22 cellular contexts compared by ENCODE assay signal in the genomic region with DNA sequence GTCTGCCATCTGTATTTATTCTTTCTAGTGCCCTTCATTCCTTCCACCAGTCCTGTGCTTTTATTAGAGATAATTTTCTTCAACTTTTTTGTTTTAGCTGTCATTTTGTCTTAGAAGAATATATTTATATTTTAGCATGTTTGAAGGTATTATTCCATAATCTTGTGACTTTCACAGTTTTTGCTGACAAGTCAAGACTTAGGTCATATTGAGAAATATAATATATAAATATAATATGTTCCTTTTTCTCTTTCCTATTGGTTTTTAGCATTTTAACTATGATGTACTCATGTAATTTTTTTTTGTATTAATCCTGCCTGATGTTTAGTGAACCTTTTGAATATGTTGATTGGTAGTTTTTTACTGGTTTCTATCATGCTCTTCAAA. TPM values are rescaled to one million over a fixed set of nuclear protein-coding genes. Genes with fewer than 3 reads are reported as not detected.
DNase-seq lines count a peak whose midpoint lies in the region; ATAC-seq, FAIRE-seq and TF ChIP-seq lines count a peak whose summit lies in the region.
"Had no signal": no experiment of that assay in that cellular context is flagged by ENCODE, and none has a peak within 500 bp of the region (broad histone marks: within the 10 kb centered on the region; RNA-seq: fewer than 3 reads in every experiment).

No MANE protein-coding gene starts in this region.

- H3K27me3 ChIP-seq in CD8-positive, alpha-beta T cell (ENCODE audit: insufficient read depth, low read length) = no peaks in the 10 kb centered on the region
- H3K27me3 ChIP-seq in K562 (ENCODE audit: control insufficient read depth in 2 of 2, insufficient read depth in 2 of 2, low read length in 2 of 2) = no peaks in the 10 kb centered on the region
- H3K27me3 ChIP-seq in colonic mucosa = no peaks in the 10 kb centered on the region
- H3K27me3 ChIP-seq: BLaER1 had no signal

- peaks cover 23% of the 10 kb centered on the region for H3K36me3 ChIP-seq in CD8-positive, alpha-beta T cell (ENCODE audit: insufficient read depth, low read length)
- H3K36me3 ChIP-seq in K562 (ENCODE audit: control insufficient read depth, insufficient read depth, low read length) (peaks cover 6% of the 10 kb centered on the region; the same call in 1 of the 3 replicates), colonic mucosa (no peaks in the 10 kb centered on the region)
- H3K36me3 ChIP-seq: BLaER1 had no signal

- no TSS peak for BruUV-seq in K562 (replicated peaks; lab: Mats Ljungman, UMichigan)

- POLR2A ChIA-PET in CD8-positive, alpha-beta T cell (lab: Charles Lee) = interaction anchor here (1.0 kb wide), 1 partner anchor 191 kb away, joined by 3 read pairs; no protein-coding TSS in a partner anchor
- POLR2A ChIA-PET in K562 (lab: Yijun Ruan, JAX) = no interaction called here

- no peak for DNase-seq in activated naive CD4-positive, alpha-beta T cell treated with anti-CD3 and anti-CD28 coated beads, Interleukin-2, amount 10 ng/mL, durations not matched to agents 7 days and 5 days
- no peak for DNase-seq in CD8-positive, alpha-beta T cell
- DNase-seq in K562 (ENCODE audit: extremely low read depth in 1 of 4, low spot score in 3 of 4) (no peak), colonic mucosa (no peak), NCI-H1105 treated with DMSO at 0.1 percent for 48 hours (lab: John Stamatoyannopoulos, UW) (no peak)
- DNase-seq: CD4-positive, CD25-positive, alpha-beta regulatory T cell; CD8-positive, alpha-beta memory T cell; DMS 273 treated with DMSO at 0.1 percent for 48 hours; DMS79; EL; GDM1; H7; HCEC 1CT had no signal

- H3K4me3 ChIP-seq in CD8-positive, alpha-beta T cell (ENCODE audit: low read depth, low read length) = no peak overlapping the region
- H3K4me3 ChIP-seq in K562 (no peak overlapping the region), colonic mucosa (no peak overlapping the region)
- H3K4me3 ChIP-seq: BLaER1, GM12878, GM23248 had no signal

- H4K20me1 ChIP-seq in K562 (replicated peaks; ENCODE audit: control insufficient read depth, insufficient read depth, low read length) = no peaks in the 10 kb centered on the region
- H4K20me1 ChIP-seq: BLaER1 had no signal

- H3K4me3 Mint-ChIP-seq in activated naive CD4-positive, alpha-beta T cell treated with anti-CD3 and anti-CD28 coated beads, Interleukin-2, amount 50 U/mL, for 24 hours = no peak overlapping the region
- H3K4me3 Mint-ChIP-seq in activated naive CD4-positive, alpha-beta T cell treated with anti-CD3 and anti-CD28 coated beads, Interleukin-2, amount 10 ng/mL, durations not matched to agents 7 days and 5 days = no peak overlapping the region
- no peak overlapping the region for H3K4me3 Mint-ChIP-seq in CD8-positive, alpha-beta T cell
- H3K4me3 Mint-ChIP-seq: B cell; CD4-positive, CD25-positive, alpha-beta regulatory T cell; CD8-positive, alpha-beta memory T cell had no signal

- CTCF ChIA-PET in activated naive CD4-positive, alpha-beta T cell treated with anti-CD3 and anti-CD28 coated beads, Interleukin-2, amount 10 ng/mL, durations not matched to agents 7 days and 5 days (lab: Charles Lee) = no interaction called here
- CTCF ChIA-PET in CD8-positive, alpha-beta T cell (lab: Charles Lee) = no interaction called here
- CTCF ChIA-PET in K562 (lab: Yijun Ruan, JAX; ENCODE audit: low intra/inter-chr PET ratio) = no interaction called here

- H2AFZ ChIP-seq in K562 (ENCODE audit: low read depth, low read length) = no peak overlapping the region
- H2AFZ ChIP-seq: GM23248 had no signal

- no peaks in the 10 kb centered on the region for H3K9me3 ChIP-seq in CD8-positive, alpha-beta T cell (ENCODE audit: low read length)
- H3K9me3 ChIP-seq in K562 (replicated peaks; ENCODE audit: control insufficient read depth, insufficient read depth, low read depth, low read length) (no peaks in the 10 kb centered on the region), colonic mucosa (no peaks in the 10 kb centered on the region)
- H3K9me3 ChIP-seq: BLaER1 had no signal

- H3K4me1 ChIP-seq in CD8-positive, alpha-beta T cell (ENCODE audit: insufficient read depth, low read length) = no peaks in the 10 kb centered on the region
- H3K4me1 ChIP-seq in K562 (replicated peaks in 1 of 2; ENCODE audit: control insufficient read depth in 2 of 2, insufficient read depth in 2 of 2, low read length in 2 of 2) (no peaks in the 10 kb centered on the region), colonic mucosa (no peaks in the 10 kb centered on the region)
- H3K4me1 ChIP-seq: BLaER1 had no signal

- H3K4me2 ChIP-seq in K562 (ENCODE audit: insufficient read depth, low read length) = no peak overlapping the region
- H3K4me2 ChIP-seq: BLaER1 had no signal

- TF ChIP-seq POLR2A in K562 (conservative IDR thresholded peaks at IDR 0.05) = no peak

- no peaks in the 10 kb centered on the region for H3K9me1 ChIP-seq in K562 (ENCODE audit: control insufficient read depth, insufficient read depth, low read length)

- intact Hi-C loops in CD8-positive, alpha-beta T cell (cut with DNase I, micrococcal nuclease) = no loop called here
- intact Hi-C loops in K562 (cut with micrococcal nuclease) (no loop called here), colonic mucosa (cut with DNase I) (no loop called here)

- no peaks in the 10 kb centered on the region for H3K9me3 Mint-ChIP-seq in activated naive CD4-positive, alpha-beta T cell treated with anti-CD3 and anti-CD28 coated beads, Interleukin-2, amount 50 U/mL, for 24 hours
- peaks cover 5% of the 10 kb centered on the region for H3K9me3 Mint-ChIP-seq in activated naive CD4-positive, alpha-beta T cell treated with anti-CD3 and anti-CD28 coated beads, Interleukin-2, amount 10 ng/mL, durations not matched to agents 7 days and 5 days
- H3K9me3 Mint-ChIP-seq in CD8-positive, alpha-beta T cell = no peaks in the 10 kb centered on the region
- H3K9me3 Mint-ChIP-seq: CD8-positive, alpha-beta memory T cell had no signal

- ATAC-seq in CD8-positive, alpha-beta T cell = no peak
- no peak for ATAC-seq in K562
- ATAC-seq: GM12878 had no signal

- in situ Hi-C loops in K562 (cut with MboI) = no loop called here

- H3K27ac ChIP-seq in CD8-positive, alpha-beta T cell (ENCODE audit: low read depth, low read length) = no peak overlapping the region
- H3K27ac ChIP-seq in K562 (ENCODE audit: extremely low read depth, low read depth, low read length) = no peak overlapping the region
- H3K27ac ChIP-seq in colonic mucosa = no peak overlapping the region
- H3K27ac ChIP-seq: BLaER1, GM23248 had no signal

- peaks cover 4% of the 10 kb centered on the region for H3K4me1 Mint-ChIP-seq in activated naive CD4-positive, alpha-beta T cell treated with anti-CD3 and anti-CD28 coated beads, Interleukin-2, amount 50 U/mL, for 24 hours
- no peaks in the 10 kb centered on the region for H3K4me1 Mint-ChIP-seq in activated naive CD4-positive, alpha-beta T cell treated with anti-CD3 and anti-CD28 coated beads, Interleukin-2, amount 10 ng/mL, durations not matched to agents 7 days and 5 days
- H3K4me1 Mint-ChIP-seq in CD8-positive, alpha-beta T cell (ENCODE audit: low read depth) = no peaks in the 10 kb centered on the region
- H3K4me1 Mint-ChIP-seq: B cell; CD8-positive, alpha-beta memory T cell had no signal

- no peaks in the 10 kb centered on the region for H3K79me2 ChIP-seq in K562 (ENCODE audit: control insufficient read depth, insufficient read depth, low read length)

- H3K27ac Mint-ChIP-seq in activated naive CD4-positive, alpha-beta T cell treated with anti-CD3 and anti-CD28 coated beads, Interleukin-2, amount 50 U/mL, for 24 hours = peak overlapping the region; percentile 72
- H3K27ac Mint-ChIP-seq in activated naive CD4-positive, alpha-beta T cell treated with anti-CD3 and anti-CD28 coated beads, Interleukin-2, amount 10 ng/mL, durations not matched to agents 7 days and 5 days = no peak overlapping the region
- peak overlapping the region; percentile 11 for H3K27ac Mint-ChIP-seq in CD8-positive, alpha-beta T cell
- H3K27ac Mint-ChIP-seq: B cell; CD4-positive, CD25-positive, alpha-beta regulatory T cell had no signal

- peaks cover 32% of the 10 kb centered on the region for H3K36me3 Mint-ChIP-seq in activated naive CD4-positive, alpha-beta T cell treated with anti-CD3 and anti-CD28 coated beads, Interleukin-2, amount 50 U/mL, for 24 hours
- H3K36me3 Mint-ChIP-seq in activated naive CD4-positive, alpha-beta T cell treated with anti-CD3 and anti-CD28 coated beads, Interleukin-2, amount 10 ng/mL, durations not matched to agents 7 days and 5 days = peaks cover 70% of the 10 kb centered on the region
- H3K36me3 Mint-ChIP-seq in CD8-positive, alpha-beta T cell = peaks cover 74% of the 10 kb centered on the region

- no peak for TF ChIP-seq EP300 in K562 (IDR thresholded peaks at IDR 0.05; ENCODE audit: low read length)

- H3K9ac ChIP-seq in K562 (ENCODE audit: insufficient read depth in 1 of 2, low read depth in 2 of 2, low read length in 2 of 2) (no peak overlapping the region), colonic mucosa (ENCODE audit: low read depth in 2 of 2, low read length in 2 of 2) (no peak overlapping the region)
- H3K9ac ChIP-seq: BLaER1, GM23248 had no signal

- no peak for TF ChIP-seq CTCF in CD8-positive, alpha-beta T cell (IDR thresholded peaks at IDR 0.05)
- TF ChIP-seq CTCF in K562 (IDR thresholded peaks at IDR 0.05 in 2 of 3, conservative IDR thresholded peaks at IDR 0.05 in 1 of 3; ENCODE audit: insufficient read depth in 2 of 3, low read depth in 1 of 3, low read length in 3 of 3) (no peak), colonic mucosa (IDR thresholded peaks at IDR 0.05) (no peak)

- TF ChIP-seq RAD21 in K562 (CRISPR knock-in tag; conservative IDR thresholded peaks at IDR 0.05 in 1 of 2, IDR thresholded peaks at IDR 0.05 in 1 of 2) = no peak

- H3K27me3 Mint-ChIP-seq in activated naive CD4-positive, alpha-beta T cell treated with anti-CD3 and anti-CD28 coated beads, Interleukin-2, amount 50 U/mL, for 24 hours = no peaks in the 10 kb centered on the region
- no peaks in the 10 kb centered on the region for H3K27me3 Mint-ChIP-seq in activated naive CD4-positive, alpha-beta T cell treated with anti-CD3 and anti-CD28 coated beads, Interleukin-2, amount 10 ng/mL, durations not matched to agents 7 days and 5 days
- no peaks in the 10 kb centered on the region for H3K27me3 Mint-ChIP-seq in CD8-positive, alpha-beta T cell (ENCODE audit: low read depth)
- H3K27me3 Mint-ChIP-seq: CD4-positive, CD25-positive, alpha-beta regulatory T cell; CD8-positive, alpha-beta memory T cell had no signal

- no peak for FAIRE-seq in K562 (lab: Jason Lieb, UNC)
- FAIRE-seq: D721Med, GM12878, GM19239, H1 had no signal

RNA-seq across cellular contexts. Expression of a gene that starts 55.9 kb away (rescaled TPM):
- 10 to 100 TPM; 10.7 to 12.6 TPM for total RNA-seq in CD8-positive, alpha-beta T cell
- total RNA-seq in K562 (2011; cell fraction: chromatin; rRNA removed; ENCODE audit: low replicate concordance) = 23.4 and 40.6 TPM in 2 replicates
- 10.8 and 19.5 TPM in 2 replicates for total RNA-seq in K562 (2011; cell fraction: nucleolus; rRNA removed)
- 34.5 and 48.2 TPM in 2 replicates for total RNA-seq in K562 (2011; cell fraction: nucleoplasm; rRNA removed)
- 17.7 and 19.4 TPM in 2 replicates for total RNA-seq in K562 (2014; rRNA removed)
- total RNA-seq in K562 (2014; rRNA removed; fragmentation: Illumina TruSeq; extraction: Trizol) = 32.3 and 43.3 TPM in 2 replicates
- total RNA-seq in K562 (2015; rRNA removed; fragmentation: Illumina TruSeq; extraction: Trizol) = 15.9 and 20.8 TPM in 2 replicates
- 19.7 and 20.1 TPM in 2 replicates for total RNA-seq in K562 (2021)
- polyA plus RNA-seq in K562 (2011; rRNA removed) = 39.3 and 40.5 TPM in 2 replicates
- polyA plus RNA-seq in K562 (2011; cell fraction: cytosol; rRNA removed) = 9.3 and 15.6 TPM in 2 replicates
- 60.3 and 78.0 TPM in 2 replicates for polyA plus RNA-seq in K562 (2011; cell fraction: nucleus; rRNA removed)
- 20.4 and 69.1 TPM in 2 replicates for polyA plus RNA-seq in K562 (2012)
- 33.2 and 37.2 TPM in 2 replicates for polyA plus RNA-seq in K562 (2014; fragmentation: Illumina TruSeq; extraction: Trizol)
- polyA plus RNA-seq in K562 (2014; fragmentation: Nextera tagmentation; extraction: Ambion mirVana) = 10 to 100 TPM; 26.6 to 29.4 TPM
- 34.5 and 38.0 TPM in 2 replicates for polyA plus RNA-seq in K562 (2014; rRNA removed)
- 27.4 and 32.5 TPM in 2 replicates for polyA minus RNA-seq in K562 (2011; rRNA and poly(A)+ RNA removed)
- polyA minus RNA-seq in K562 (2011; cell fraction: cytosol; rRNA and poly(A)+ RNA removed) = 7.4 and 12.8 TPM in 2 replicates
- polyA minus RNA-seq in K562 (2011; cell fraction: nucleus; rRNA and poly(A)+ RNA removed) = 24.2 and 39.0 TPM in 2 replicates
- 10 to 100 TPM; 11.1 to 17.7 TPM for total RNA-seq in colonic mucosa
- total RNA-seq: A172 had no signal
